ENCODE assay signal across 8 cellular contexts in the genomic region with DNA sequence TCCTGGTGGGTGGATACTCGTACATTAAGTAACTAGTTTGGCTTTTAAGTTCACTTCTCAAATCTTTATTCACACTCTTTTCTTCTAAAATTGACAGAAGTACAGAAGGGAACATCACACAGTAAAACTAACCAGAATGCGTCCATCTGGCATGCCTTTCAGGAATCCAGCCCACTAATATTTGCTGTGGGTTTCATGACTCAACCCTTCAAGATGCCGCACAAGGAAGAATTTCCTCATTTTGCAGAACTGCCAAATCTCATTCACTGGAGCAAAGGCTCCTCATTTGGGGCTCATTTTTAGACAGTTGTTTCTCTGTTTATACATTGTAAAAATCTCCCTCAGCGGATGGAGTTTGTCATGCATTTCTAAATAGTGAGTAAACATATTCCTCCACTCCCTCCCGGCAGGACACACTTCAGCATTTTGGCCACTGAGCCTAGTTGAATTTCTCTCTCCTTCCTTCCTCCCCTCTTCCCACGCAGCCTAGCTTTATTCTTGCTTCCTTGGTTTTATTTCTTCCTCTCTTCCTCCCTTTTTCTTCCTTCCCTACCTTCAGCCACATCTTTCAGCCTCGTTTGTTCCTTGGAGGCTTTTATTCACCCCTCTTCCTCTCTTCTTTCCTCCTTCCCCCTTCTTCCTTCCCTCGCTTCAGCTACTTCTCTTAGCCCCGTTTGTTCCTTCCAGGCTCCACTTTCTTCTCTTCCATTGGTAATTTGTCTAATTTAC.
DNase-seq lines count a peak whose midpoint lies in the region; ATAC-seq, FAIRE-seq and TF ChIP-seq lines count a peak whose summit lies in the region.

No MANE protein-coding gene starts in this region.

- peak; percentile 11 for ATAC-seq in gastroesophageal sphincter

- TF ChIP-seq CTCF in BJ (IDR thresholded peaks at IDR 0.05; ENCODE audit: insufficient read depth, low read depth, low read length) (no peak), VCaP (conservative IDR thresholded peaks at IDR 0.05) (no peak), gastroesophageal sphincter (IDR thresholded peaks at IDR 0.05) (no peak), osteoblast (IDR thresholded peaks at IDR 0.05; ENCODE audit: extremely low read depth, low read depth, low read length) (no peak)

- H3K27ac ChIP-seq in VCaP (peak overlapping the region; percentile 98), gastroesophageal sphincter (peak overlapping the region; percentile 93 to 99 (median 98)), osteoblast (ENCODE audit: low read depth, low read length) (peak overlapping the region; percentile 99)

- no peaks in the 10 kb centered on the region for H4K20me1 ChIP-seq in osteoblast (ENCODE audit: insufficient read depth, low read length)

- peak overlapping the region; percentile 69 for H2AFZ ChIP-seq in osteoblast (ENCODE audit: low read length)

- no peaks in the 10 kb centered on the region for H3K9me3 ChIP-seq in gastroesophageal sphincter
- H3K9me3 ChIP-seq in osteoblast (ENCODE audit: low read depth, low read length): no peaks in the 10 kb centered on the region

- H3K4me1 ChIP-seq in gastroesophageal sphincter (peaks cover 0 to 15% (median 3%) of the 10 kb centered on the region in 3 donors), osteoblast (ENCODE audit: insufficient read depth, low read length) (peaks cover 23% of the 10 kb centered on the region)

- WGBS in gastroesophageal sphincter (ENCODE audit: low coverage in 1 of 2), 2 donors: 8 to 13% methylated on average over 7 to 9 of the region's 9 CpGs

- FAIRE-seq in HTR-8/SVneo (lab: Jason Lieb, UNC): peak; percentile 46

- DNase-seq in BJ (ENCODE audit: low read depth) (peak; percentile 99), HTR-8/SVneo (ENCODE audit: insufficient read length, low spot score) (peak; percentile 26), osteoblast (ENCODE audit: insufficient read length, low spot score, missing footprints) (peak; percentile 65), HEK293T (ENCODE audit: extremely low spot score) (no peak), KG1 (lab: John Stamatoyannopoulos, UW) (no peak)
- no peak for DNase-seq in activated CD4-positive, alpha-beta T cell treated with anti-CD3 and anti-CD28 coated beads, Interleukin-2, amount 50 U/mL, for 1 hour

- POLR2A ChIA-PET in BJ (lab: Charles Lee) (interaction anchor here (0.6 to 1.3 kb wide), 5 partner anchors 104 to 1231 kb away, joined by 3 to 11 read pairs (median 3); no protein-coding TSS in a partner anchor), HEK293T (lab: Yijun Ruan, JAX) (no interaction called here)

- H3K36me3 ChIP-seq in BJ (ENCODE audit: control insufficient read depth, insufficient read depth, low read length): no peaks in the 10 kb centered on the region
- no peaks in the 10 kb centered on the region for H3K36me3 ChIP-seq in gastroesophageal sphincter
- no peaks in the 10 kb centered on the region for H3K36me3 ChIP-seq in osteoblast (ENCODE audit: insufficient read depth, low read length)

- H3K27me3 ChIP-seq in BJ (ENCODE audit: control insufficient read depth, insufficient read depth, low read length) (no peaks in the 10 kb centered on the region), gastroesophageal sphincter (no peaks in the 10 kb centered on the region), osteoblast (ENCODE audit: insufficient read depth, low read length) (no peaks in the 10 kb centered on the region)

- peak overlapping the region; percentile 84 for H3K4me2 ChIP-seq in osteoblast (ENCODE audit: insufficient read depth, low read length)

- TF ChIP-seq EP300 in gastroesophageal sphincter (IDR thresholded peaks at IDR 0.05): no peak

- TF ChIP-seq POLR2A in gastroesophageal sphincter (IDR thresholded peaks at IDR 0.05): no peak

- H3K79me2 ChIP-seq in osteoblast (ENCODE audit: insufficient read depth, low read length): peaks cover 30% of the 10 kb centered on the region

- H3K4me3 ChIP-seq in BJ (ENCODE audit: low read depth, low read length) (peak overlapping the region; percentile 73), gastroesophageal sphincter (peak overlapping the region; percentile 83 to 87), osteoblast (ENCODE audit: insufficient read depth, low read length) (peak overlapping the region; percentile 82)

- CTCF ChIA-PET in BJ (lab: Yijun Ruan, JAX): interaction anchor here (0.6 to 1.8 kb wide), 5 partner anchors 14 to 1990 kb away, joined by 3 read pairs; no protein-coding TSS in a partner anchor
- CTCF ChIA-PET in HEK293T (lab: Yijun Ruan, JAX): interaction anchor here (0.7 kb wide), 1 partner anchor 724 kb away, joined by 4 read pairs; no protein-coding TSS in a partner anchor

TF ChIP-seq in HEK293T, 16 proteins besides CTCF, POLR2A, EP300 and RAD21:
- no peak for TF ChIP-seq TARDBP (IDR thresholded peaks at IDR 0.05)
- TF ChIP-seq ZNF384 (IDR thresholded peaks at IDR 0.05): no peak
- no peak for TF ChIP-seq HDGF (IDR thresholded peaks at IDR 0.05; ENCODE audit: borderline replicate concordance)
- no peak for TF ChIP-seq ELF4 (IDR thresholded peaks at IDR 0.05)
- TF ChIP-seq LEF1 (IDR thresholded peaks at IDR 0.05; ENCODE audit: borderline replicate concordance): no peak
- no peak for TF ChIP-seq FOXM1 (IDR thresholded peaks at IDR 0.05; ENCODE audit: borderline replicate concordance)
- TF ChIP-seq FOXK2 (IDR thresholded peaks at IDR 0.05): no peak
- TF ChIP-seq SUZ12 (IDR thresholded peaks at IDR 0.05): no peak
- TF ChIP-seq NFRKB (IDR thresholded peaks at IDR 0.05): no peak
- no peak for TF ChIP-seq BHLHE40 (IDR thresholded peaks at IDR 0.05; ENCODE audit: borderline replicate concordance)
- no peak for TF ChIP-seq L3MBTL2 (conservative IDR thresholded peaks at IDR 0.05)
- TF ChIP-seq ARNT (IDR thresholded peaks at IDR 0.05): no peak
- TF ChIP-seq CTBP1 (IDR thresholded peaks at IDR 0.05; ENCODE audit: borderline replicate concordance): no peak
- no peak for TF ChIP-seq SP1 (IDR thresholded peaks at IDR 0.05)
- no peak for TF ChIP-seq PKNOX1 (IDR thresholded peaks at IDR 0.05)
- no peak for TF ChIP-seq FOXA1 (IDR thresholded peaks at IDR 0.05)

Comparison
In these comparisons a context has a peak if more than half of its experiments do, and no peak if none do; other contexts are left out.
1. DNase-seq: peak in BJ (single experiment), HTR-8/SVneo (single experiment) and osteoblast (single experiment); none in HEK293T (single experiment), KG1 (single experiment) and activated CD4-positive, alpha-beta T cell treated with anti-CD3 and anti-CD28 coated beads, Interleukin-2, amount 50 U/mL, for 1 hour (single experiment).
2. Peak in every context shown above with its lines, with median percentiles within 50 percentile points of each other: H3K4me3 ChIP-seq and H3K27ac ChIP-seq.